ENCODE assay signal across 11 cellular contexts in genomic region chr17:77474292-77474988, GRCh38.
DNase-seq lines count a peak whose midpoint lies in the region; ATAC-seq, FAIRE-seq and TF ChIP-seq lines count a peak whose summit lies in the region.
"Had no signal": no experiment of that assay in that cellular context is flagged by ENCODE, and none has a peak within 500 bp of the region (broad histone marks: within the 10 kb centered on the region; RNA-seq: fewer than 3 reads in every experiment).

No MANE protein-coding gene starts in this region.

- peak overlapping the region; percentile 52; the same call in 1 of the 2 replicates for H2BK5ac ChIP-seq in H1 (ENCODE audit: low read depth, low read length)

- H3K4me3 ChIP-seq in H1 (ENCODE audit: extremely low read depth in 1 of 4, insufficient read depth in 2 of 4, low read depth in 3 of 4, low read length in 4 of 4) (no peak overlapping the region), pancreas (no peak overlapping the region)
- H3K4me3 ChIP-seq: lung had no signal

- peaks cover 0 to 6% (median 2%) of the 10 kb centered on the region in 4 experiments; a peak in 4 of 8 replicates for H3K36me3 ChIP-seq in H1 (ENCODE audit: control insufficient read depth in 2 of 4, insufficient read depth in 4 of 4, low read length in 3 of 4)
- H3K36me3 ChIP-seq in pancreas: no peaks in the 10 kb centered on the region

- POLR2A ChIA-PET in H1 (lab: Charles Lee; ENCODE audit: partially characterized antibody): interaction anchor here (0.6 to 6.1 kb wide), 6 partner anchors 9 to 291 kb away, joined by 3 to 33 read pairs (median 3); no protein-coding TSS in a partner anchor
- POLR2A ChIA-PET in HEK293T (lab: Yijun Ruan, JAX): no interaction called here

- peak overlapping the region; percentile 83; the same call in 1 of the 2 replicates for H3K18ac ChIP-seq in H1 (ENCODE audit: extremely low read depth, low read length)

- no peak overlapping the region for H4K8ac ChIP-seq in H1 (ENCODE audit: extremely low read depth, insufficient read depth, low read length)

- H2BK12ac ChIP-seq in H1 (ENCODE audit: low read depth, low read length): peak overlapping the region; percentile 60; the same call in 1 of the 2 replicates

- no peak overlapping the region for H3K56ac ChIP-seq in H1 (replicated peaks; ENCODE audit: insufficient read length, low read depth, low read length)

- no peak for TF ChIP-seq RAD21 in H1 (IDR thresholded peaks at IDR 0.05 in 1 of 2, conservative IDR thresholded peaks at IDR 0.05 in 1 of 2; ENCODE audit: low read depth in 2 of 2, low read length in 2 of 2)

- peak in 2 of 4 donors; percentile 12 to 24 for ATAC-seq in pancreas

- H3K79me1 ChIP-seq in H1 (ENCODE audit: low read depth, low read length): peaks cover 28% of the 10 kb centered on the region

- no peak overlapping the region for H3K4me2 ChIP-seq in H1 (ENCODE audit: insufficient read depth in 1 of 2, low read depth in 2 of 2, low read length in 2 of 2)

- H3K27ac ChIP-seq in H1 (ENCODE audit: low read depth, low read length): no peak overlapping the region
- peak overlapping the region in 3 of 4 donors; percentile 26 to 42 (median 34) for H3K27ac ChIP-seq in pancreas

- TF ChIP-seq POLR2A in H1 (IDR thresholded peaks at IDR 0.05; ENCODE audit: control extremely low read depth in 1 of 2, low read depth in 2 of 2, low read length in 2 of 2): no peak

- no peak overlapping the region for H2BK20ac ChIP-seq in H1 (ENCODE audit: low read length)

- H3K4me1 ChIP-seq in H1 (replicated peaks in 1 of 4; ENCODE audit: control insufficient read depth in 3 of 4, insufficient read depth in 4 of 4, low read length in 3 of 4) (peaks cover 26 to 79% (median 48%) of the 10 kb centered on the region in 4 experiments), pancreas (peaks cover 7 to 40% (median 15%) of the 10 kb centered on the region in 3 donors)

- H3K14ac ChIP-seq in H1 (ENCODE audit: insufficient read length): no peak overlapping the region

- peak; percentile 41 for DNase-seq in GM03348 (ENCODE audit: low spot score)
- peak; percentile 14 for DNase-seq in RCC 7860 (ENCODE audit: low spot score)
- no peak for DNase-seq in H1 (ENCODE audit: low read depth in 1 of 2, low spot score in 2 of 2)
- DNase-seq in pancreas: peak in 1 of 6 donors; percentile 29
- DNase-seq in stimulated activated naive CD4-positive, alpha-beta T cell (lab: John Stamatoyannopoulos, UW): no peak
- DNase-seq in A172 (ENCODE audit: low spot score): no peak
- no peak for DNase-seq in HEK293T (ENCODE audit: extremely low spot score)
- DNase-seq in HUDEP-2 (lab: John Stamatoyannopoulos, UW; ENCODE audit: unreplicated experiment in 76 of 76): no peak
- DNase-seq: cortex of kidney had no signal

- no peak overlapping the region for H3K9ac ChIP-seq in H1 (replicated peaks in 1 of 4; ENCODE audit: extremely low read depth in 1 of 4, low read depth in 3 of 4, low read length in 3 of 4)

- H4K20me1 ChIP-seq in H1 (replicated peaks in 1 of 2; ENCODE audit: control insufficient read depth in 1 of 2, insufficient read depth in 2 of 2, low read length in 2 of 2): peaks cover 11 to 13% of the 10 kb centered on the region in 2 experiments

- no peak overlapping the region; the same call in 1 of the 2 replicates for H2AK5ac ChIP-seq in H1 (ENCODE audit: low read depth, low read length)

- 85% methylated on average over 12 of the region's 12 CpGs; no CpG with 5 or more reads in 1 of the 2 experiments for WGBS in H1 (ENCODE audit: extremely low coverage in 1 of 2, insufficient coverage in 1 of 2, insufficient read length in 1 of 2, insufficient replicate concordance in 2 of 2, low coverage in 1 of 2, low lambda C conversion rate in 2 of 2, missing lambda C conversion rate in 1 of 2), 2 experiments
- 88 to 91% methylated on average over 12 of the region's 12 CpGs for WGBS in pancreas, 2 donors

- no peak overlapping the region for H2BK120ac ChIP-seq in H1 (replicated peaks; ENCODE audit: low read depth, low read length)

- H3K79me2 ChIP-seq in H1 (ENCODE audit: control insufficient read depth in 1 of 2, insufficient read depth in 2 of 2, low read length in 2 of 2): peaks cover 6 to 77% of the 10 kb centered on the region in 2 experiments

- H3K23me2 ChIP-seq in H1 (ENCODE audit: low read depth, low read length): peaks cover 11% of the 10 kb centered on the region; the same call in 1 of the 2 replicates

- peak overlapping the region; percentile 72; the same call in 1 of the 2 replicates for H2BK15ac ChIP-seq in H1 (ENCODE audit: low read length)

- H3K4ac ChIP-seq in H1 (replicated peaks; ENCODE audit: insufficient read length, low read depth, low read length): no peak overlapping the region

- no peak overlapping the region for H3K23ac ChIP-seq in H1 (ENCODE audit: insufficient read length)

- intact Hi-C loops in pancreas (cut with DNase I): no loop called here

- no peak for TF ChIP-seq CTCF in H1 (IDR thresholded peaks at IDR 0.05; ENCODE audit: control extremely low read depth in 1 of 3, insufficient read depth in 1 of 3, low read depth in 1 of 3, low read length in 3 of 3)
- no peak for TF ChIP-seq CTCF in pancreas (IDR thresholded peaks at IDR 0.05)

- no peak for TF ChIP-seq EP300 in H1 (IDR thresholded peaks at IDR 0.05; ENCODE audit: borderline replicate concordance in 1 of 2, low read depth in 2 of 2, low read length in 2 of 2)

- FAIRE-seq in RCC 7860 (lab: Jason Lieb, UNC) (no peak), H1 (lab: Jason Lieb, UNC) (no peak), pancreas (lab: Jason Lieb, UNC) (no peak)
- FAIRE-seq: H54 had no signal

- H3K27me3 ChIP-seq in H1 (replicated peaks in 1 of 4; ENCODE audit: control insufficient read depth in 3 of 4, extremely low read depth in 1 of 4, insufficient read depth in 3 of 4, low read length in 3 of 4): no peaks in the 10 kb centered on the region
- no peaks in the 10 kb centered on the region for H3K27me3 ChIP-seq in pancreas

- CTCF ChIA-PET in H1 (lab: Charles Lee; ENCODE audit: partially characterized antibody) (interaction anchor here (1.4 to 3.2 kb wide), 6 partner anchors 9 to 100 kb away, joined by 4 to 14 read pairs (median 8); no protein-coding TSS in a partner anchor), HEK293T (lab: Yijun Ruan, JAX) (interaction anchor here (0.6 kb wide), 1 partner anchor 60 kb away, joined by 3 read pairs; no protein-coding TSS in a partner anchor)

- H2AFZ ChIP-seq in H1 (ENCODE audit: low read length): no peak overlapping the region

- no peak overlapping the region for H4K91ac ChIP-seq in H1 (replicated peaks; ENCODE audit: insufficient read length, low read length)

- H3K9me3 ChIP-seq in H1 (ENCODE audit: insufficient read depth in 2 of 2, low read depth in 1 of 2, low read length in 1 of 2) (no peaks in the 10 kb centered on the region), pancreas (no peaks in the 10 kb centered on the region)

- no peak overlapping the region for H4K5ac ChIP-seq in H1 (ENCODE audit: insufficient read length, low read depth, low read length)

TF ChIP-seq in H1, 55 proteins besides CTCF, POLR2A, EP300 and RAD21:
- TF ChIP-seq ATF3 (IDR thresholded peaks at IDR 0.05; ENCODE audit: insufficient read depth, low read depth, low read length): no peak
- no peak for TF ChIP-seq USF2 (IDR thresholded peaks at IDR 0.05; ENCODE audit: low read length)
- TF ChIP-seq KDM1A (IDR thresholded peaks at IDR 0.05; ENCODE audit: borderline replicate concordance, low read length): 0 out of 2 replicates have a peak, but pooled peaks have one; percentile 10

TF ChIP-seq in HEK293T, 16 proteins besides CTCF, POLR2A, EP300 and RAD21:
- TF ChIP-seq BHLHE40 (IDR thresholded peaks at IDR 0.05; ENCODE audit: borderline replicate concordance) (no peak), FOXA1 (IDR thresholded peaks at IDR 0.05) (no peak), ELF4 (IDR thresholded peaks at IDR 0.05) (no peak), ZNF384 (IDR thresholded peaks at IDR 0.05) (no peak), LEF1 (IDR thresholded peaks at IDR 0.05; ENCODE audit: borderline replicate concordance) (no peak), NFRKB (IDR thresholded peaks at IDR 0.05) (no peak), L3MBTL2 (conservative IDR thresholded peaks at IDR 0.05) (no peak), FOXM1 (IDR thresholded peaks at IDR 0.05; ENCODE audit: borderline replicate concordance) (no peak), SP1 (IDR thresholded peaks at IDR 0.05) (no peak), SUZ12 (IDR thresholded peaks at IDR 0.05) (no peak), FOXK2 (IDR thresholded peaks at IDR 0.05) (no peak), PKNOX1 (IDR thresholded peaks at IDR 0.05) (no peak), HDGF (IDR thresholded peaks at IDR 0.05; ENCODE audit: borderline replicate concordance) (no peak), CTBP1 (IDR thresholded peaks at IDR 0.05; ENCODE audit: borderline replicate concordance) (no peak), ARNT (IDR thresholded peaks at IDR 0.05) (no peak), TARDBP (IDR thresholded peaks at IDR 0.05) (no peak)

Comparison
In these comparisons a context has a peak if more than half of its experiments do, and no peak if none do; other contexts are left out.
1. DNase-seq: peak in GM03348 (single experiment) and RCC 7860 (single experiment); none in H1 (0 of 2), stimulated activated naive CD4-positive, alpha-beta T cell (0 of 6), A172 (single experiment), HEK293T (single experiment) and HUDEP-2 (0 of 76).